15 cellular contexts compared by ENCODE assay signal in genomic region chr17:57619061-57619937, GRCh38.
DNase-seq lines count a peak whose midpoint lies in the region; ATAC-seq and TF ChIP-seq lines count a peak whose summit lies in the region.
"Had no signal": no experiment of that assay in that cellular context is flagged by ENCODE, and none has a peak within 500 bp of the region (broad histone marks: within the 10 kb centered on the region; RNA-seq: fewer than 3 reads in every experiment).

No MANE protein-coding gene starts in this region.

- POLR2A ChIA-PET in AG04450 (lab: Yijun Ruan, JAX) = interaction anchor here (1.0 kb wide), 1 partner anchor 23 kb away, joined by 3 read pairs; no protein-coding TSS in a partner anchor

- CTCF ChIA-PET in AG04450 (lab: Charles Lee) = interaction anchor here (1.0 to 3.2 kb wide), 3 partner anchors 21 to 376 kb away, joined by 3 to 18 read pairs (median 5); no protein-coding TSS in a partner anchor

- H3K27ac ChIP-seq in AG04450 (ENCODE audit: low read depth, low read length) (peak overlapping the region; percentile 57), foreskin keratinocyte (no peak overlapping the region)

- H3K4me1 ChIP-seq in foreskin keratinocyte = no peaks in the 10 kb centered on the region

- DNase-seq in AG04450 (ENCODE audit: low read depth, low spot score) = no peak
- peak; percentile 25 for DNase-seq in Daoy (ENCODE audit: low read depth)
- DNase-seq in T1000 (lab: John Stamatoyannopoulos, UW) = peak; percentile 66
- DNase-seq in iris pigment epithelial cell (ENCODE audit: low read depth) = peak; percentile 74
- DNase-seq in foreskin keratinocyte = no peak
- DNase-seq in NCI-H82 treated with DMSO at 0.1 percent for 48 hours (lab: John Stamatoyannopoulos, UW; ENCODE audit: unreplicated experiment) = no peak
- DNase-seq: CD4-positive, alpha-beta T cell; HCEC 1CT; NCI-H187 treated with DMSO at 0.1 percent for 48 hours; NCI-H526; Right ventricle myocardium superior; stimulated activated CD4-positive, alpha-beta T cell treated with anti-CD3 and anti-CD28 coated beads, Interleukin-2, amount 100 ng/mL, for 24 hours; stimulated activated naive B cell treated with anti-CD40 and anti-IgM and Interleukin-4, amounts not matched to agents 10 μg/mL and 1 μg/mL and 100 μg/mL, for 72 hours had no signal

- TF ChIP-seq CTCF in AG04450 (IDR thresholded peaks at IDR 0.05; ENCODE audit: low read depth, low read length) (no peak), foreskin keratinocyte (conservative IDR thresholded peaks at IDR 0.05) (no peak)

- peaks cover 3% of the 10 kb centered on the region; the same call in 1 of the 2 replicates for H3K9me3 ChIP-seq in AG04450 (ENCODE audit: control insufficient read depth, insufficient read depth, low read length)

- H3K27me3 ChIP-seq in AG04450 (ENCODE audit: control insufficient read depth, insufficient read depth, low read length) (no peaks in the 10 kb centered on the region), foreskin keratinocyte (no peaks in the 10 kb centered on the region)

- ATAC-seq in foreskin keratinocyte (no peak), GM21576 (IDR thresholded peaks at IDR 0.05; ENCODE audit: unreplicated experiment) (no peak), GM21423 (IDR thresholded peaks at IDR 0.05; ENCODE audit: unreplicated experiment) (no peak)
- ATAC-seq: stimulated activated naive B cell treated with anti-CD40 and anti-IgM and Interleukin-4, amounts not matched to agents 10 μg/mL and 1 μg/mL and 100 μg/mL, for 72 hours had no signal

- H3K4me3 ChIP-seq in AG04450 (ENCODE audit: low read depth, low read length) = no peak overlapping the region

Comparison
In these comparisons a context has a peak if more than half of its experiments do, and no peak if none do; other contexts are left out.
1. DNase-seq: peak in Daoy (single experiment), T1000 (single experiment) and iris pigment epithelial cell (single experiment); none in AG04450 (single experiment), foreskin keratinocyte (0 of 2) and NCI-H82 treated with DMSO at 0.1 percent for 48 hours (single experiment).